Comparison of ENCODE assay signal across 1 cellular context in the genomic region with DNA sequence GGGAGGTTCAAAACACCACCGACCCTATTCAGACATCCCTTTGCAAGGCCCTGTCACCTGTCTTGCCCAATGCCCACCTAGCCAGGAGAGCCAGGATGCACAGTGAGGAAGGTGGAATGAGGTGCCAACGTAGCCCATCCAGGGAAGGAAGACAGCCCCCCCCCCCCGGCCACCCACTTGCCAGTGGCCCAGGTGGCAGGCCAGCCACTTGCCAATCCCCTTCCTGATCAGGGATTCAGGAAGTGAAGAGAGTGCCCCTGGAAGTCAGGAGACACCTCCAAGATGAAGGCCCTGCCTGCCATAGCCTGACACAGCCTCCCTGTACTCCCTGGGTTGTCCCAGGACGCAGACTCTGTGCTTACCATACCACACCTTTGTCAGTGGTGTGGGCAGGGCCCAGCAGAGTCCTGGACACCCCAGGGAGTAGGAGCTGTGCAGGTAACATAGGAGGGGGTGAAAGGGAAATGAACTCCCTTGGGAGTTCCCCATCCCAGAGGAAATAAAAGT.
TF ChIP-seq lines count a peak whose summit lies in the region.

No MANE protein-coding gene starts in this region.

TF ChIP-seq in K562, 482 proteins besides CTCF, POLR2A, EP300 and RAD21 (continued from another document and continues in another):
- TF ChIP-seq, protein P1, sequence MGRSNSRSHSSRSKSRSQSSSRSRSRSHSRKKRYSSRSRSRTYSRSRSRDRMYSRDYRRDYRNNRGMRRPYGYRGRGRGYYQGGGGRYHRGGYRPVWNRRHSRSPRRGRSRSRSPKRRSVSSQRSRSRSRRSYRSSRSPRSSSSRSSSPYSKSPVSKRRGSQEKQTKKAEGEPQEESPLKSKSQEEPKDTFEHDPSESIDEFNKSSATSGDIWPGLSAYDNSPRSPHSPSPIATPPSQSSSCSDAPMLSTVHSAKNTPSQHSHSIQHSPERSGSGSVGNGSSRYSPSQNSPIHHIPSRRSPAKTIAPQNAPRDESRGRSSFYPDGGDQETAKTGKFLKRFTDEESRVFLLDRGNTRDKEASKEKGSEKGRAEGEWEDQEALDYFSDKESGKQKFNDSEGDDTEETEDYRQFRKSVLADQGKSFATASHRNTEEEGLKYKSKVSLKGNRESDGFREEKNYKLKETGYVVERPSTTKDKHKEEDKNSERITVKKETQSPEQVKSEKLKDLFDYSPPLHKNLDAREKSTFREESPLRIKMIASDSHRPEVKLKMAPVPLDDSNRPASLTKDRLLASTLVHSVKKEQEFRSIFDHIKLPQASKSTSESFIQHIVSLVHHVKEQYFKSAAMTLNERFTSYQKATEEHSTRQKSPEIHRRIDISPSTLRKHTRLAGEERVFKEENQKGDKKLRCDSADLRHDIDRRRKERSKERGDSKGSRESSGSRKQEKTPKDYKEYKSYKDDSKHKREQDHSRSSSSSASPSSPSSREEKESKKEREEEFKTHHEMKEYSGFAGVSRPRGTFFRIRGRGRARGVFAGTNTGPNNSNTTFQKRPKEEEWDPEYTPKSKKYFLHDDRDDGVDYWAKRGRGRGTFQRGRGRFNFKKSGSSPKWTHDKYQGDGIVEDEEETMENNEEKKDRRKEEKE (IDR thresholded peaks at IDR 0.05; ENCODE audit: borderline replicate concordance in 1 of 2, control insufficient read depth in 1 of 2, low read depth in 2 of 2, low read length in 1 of 2), result no peak
- TF ChIP-seq ELF2 (CRISPR knock-in tag; IDR thresholded peaks at IDR 0.05), result peak; percentile 24; the same call in 1 of the 2 replicates
- TF ChIP-seq, protein P2, sequence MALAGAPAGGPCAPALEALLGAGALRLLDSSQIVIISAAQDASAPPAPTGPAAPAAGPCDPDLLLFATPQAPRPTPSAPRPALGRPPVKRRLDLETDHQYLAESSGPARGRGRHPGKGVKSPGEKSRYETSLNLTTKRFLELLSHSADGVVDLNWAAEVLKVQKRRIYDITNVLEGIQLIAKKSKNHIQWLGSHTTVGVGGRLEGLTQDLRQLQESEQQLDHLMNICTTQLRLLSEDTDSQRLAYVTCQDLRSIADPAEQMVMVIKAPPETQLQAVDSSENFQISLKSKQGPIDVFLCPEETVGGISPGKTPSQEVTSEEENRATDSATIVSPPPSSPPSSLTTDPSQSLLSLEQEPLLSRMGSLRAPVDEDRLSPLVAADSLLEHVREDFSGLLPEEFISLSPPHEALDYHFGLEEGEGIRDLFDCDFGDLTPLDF (CRISPR knock-in tag; IDR thresholded peaks at IDR 0.05), result 0 out of 2 replicates have a peak, but pooled peaks have one; percentile 4
- TF ChIP-seq ZNF75A (CRISPR knock-in tag; IDR thresholded peaks at IDR 0.05), result 0 out of 2 replicates have a peak, but pooled peaks have one; percentile 46
- TF ChIP-seq GATA2 (CRISPR knock-in tag; IDR thresholded peaks at IDR 0.05), result no peak
- TF ChIP-seq, protein P3, sequence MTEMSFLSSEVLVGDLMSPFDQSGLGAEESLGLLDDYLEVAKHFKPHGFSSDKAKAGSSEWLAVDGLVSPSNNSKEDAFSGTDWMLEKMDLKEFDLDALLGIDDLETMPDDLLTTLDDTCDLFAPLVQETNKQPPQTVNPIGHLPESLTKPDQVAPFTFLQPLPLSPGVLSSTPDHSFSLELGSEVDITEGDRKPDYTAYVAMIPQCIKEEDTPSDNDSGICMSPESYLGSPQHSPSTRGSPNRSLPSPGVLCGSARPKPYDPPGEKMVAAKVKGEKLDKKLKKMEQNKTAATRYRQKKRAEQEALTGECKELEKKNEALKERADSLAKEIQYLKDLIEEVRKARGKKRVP (CRISPR knock-in tag; IDR thresholded peaks at IDR 0.05), result 0 out of 2 replicates have a peak, but pooled peaks have one; percentile 61
- TF ChIP-seq ZNF197 (CRISPR knock-in tag; IDR thresholded peaks at IDR 0.05; ENCODE audit: low read depth), result 0 out of 2 replicates have a peak, but pooled peaks have one; percentile 47
- TF ChIP-seq, protein P4, sequence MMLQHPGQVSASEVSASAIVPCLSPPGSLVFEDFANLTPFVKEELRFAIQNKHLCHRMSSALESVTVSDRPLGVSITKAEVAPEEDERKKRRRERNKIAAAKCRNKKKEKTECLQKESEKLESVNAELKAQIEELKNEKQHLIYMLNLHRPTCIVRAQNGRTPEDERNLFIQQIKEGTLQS (IDR thresholded peaks at IDR 0.05), result no peak
- TF ChIP-seq, protein P4 (CRISPR knock-in tag; conservative IDR thresholded peaks at IDR 0.05), result 0 out of 2 replicates have a peak, but pooled peaks have one; percentile 39
- no peak for TF ChIP-seq HCFC1 (IDR thresholded peaks at IDR 0.05; ENCODE audit: low read depth, low read length)
- TF ChIP-seq, protein P5, sequence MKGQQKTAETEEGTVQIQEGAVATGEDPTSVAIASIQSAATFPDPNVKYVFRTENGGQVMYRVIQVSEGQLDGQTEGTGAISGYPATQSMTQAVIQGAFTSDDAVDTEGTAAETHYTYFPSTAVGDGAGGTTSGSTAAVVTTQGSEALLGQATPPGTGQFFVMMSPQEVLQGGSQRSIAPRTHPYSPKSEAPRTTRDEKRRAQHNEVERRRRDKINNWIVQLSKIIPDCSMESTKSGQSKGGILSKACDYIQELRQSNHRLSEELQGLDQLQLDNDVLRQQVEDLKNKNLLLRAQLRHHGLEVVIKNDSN (CRISPR knock-in tag; IDR thresholded peaks at IDR 0.05), result 0 out of 2 replicates have a peak, but pooled peaks have one; percentile 21
- TF ChIP-seq, protein P6, sequence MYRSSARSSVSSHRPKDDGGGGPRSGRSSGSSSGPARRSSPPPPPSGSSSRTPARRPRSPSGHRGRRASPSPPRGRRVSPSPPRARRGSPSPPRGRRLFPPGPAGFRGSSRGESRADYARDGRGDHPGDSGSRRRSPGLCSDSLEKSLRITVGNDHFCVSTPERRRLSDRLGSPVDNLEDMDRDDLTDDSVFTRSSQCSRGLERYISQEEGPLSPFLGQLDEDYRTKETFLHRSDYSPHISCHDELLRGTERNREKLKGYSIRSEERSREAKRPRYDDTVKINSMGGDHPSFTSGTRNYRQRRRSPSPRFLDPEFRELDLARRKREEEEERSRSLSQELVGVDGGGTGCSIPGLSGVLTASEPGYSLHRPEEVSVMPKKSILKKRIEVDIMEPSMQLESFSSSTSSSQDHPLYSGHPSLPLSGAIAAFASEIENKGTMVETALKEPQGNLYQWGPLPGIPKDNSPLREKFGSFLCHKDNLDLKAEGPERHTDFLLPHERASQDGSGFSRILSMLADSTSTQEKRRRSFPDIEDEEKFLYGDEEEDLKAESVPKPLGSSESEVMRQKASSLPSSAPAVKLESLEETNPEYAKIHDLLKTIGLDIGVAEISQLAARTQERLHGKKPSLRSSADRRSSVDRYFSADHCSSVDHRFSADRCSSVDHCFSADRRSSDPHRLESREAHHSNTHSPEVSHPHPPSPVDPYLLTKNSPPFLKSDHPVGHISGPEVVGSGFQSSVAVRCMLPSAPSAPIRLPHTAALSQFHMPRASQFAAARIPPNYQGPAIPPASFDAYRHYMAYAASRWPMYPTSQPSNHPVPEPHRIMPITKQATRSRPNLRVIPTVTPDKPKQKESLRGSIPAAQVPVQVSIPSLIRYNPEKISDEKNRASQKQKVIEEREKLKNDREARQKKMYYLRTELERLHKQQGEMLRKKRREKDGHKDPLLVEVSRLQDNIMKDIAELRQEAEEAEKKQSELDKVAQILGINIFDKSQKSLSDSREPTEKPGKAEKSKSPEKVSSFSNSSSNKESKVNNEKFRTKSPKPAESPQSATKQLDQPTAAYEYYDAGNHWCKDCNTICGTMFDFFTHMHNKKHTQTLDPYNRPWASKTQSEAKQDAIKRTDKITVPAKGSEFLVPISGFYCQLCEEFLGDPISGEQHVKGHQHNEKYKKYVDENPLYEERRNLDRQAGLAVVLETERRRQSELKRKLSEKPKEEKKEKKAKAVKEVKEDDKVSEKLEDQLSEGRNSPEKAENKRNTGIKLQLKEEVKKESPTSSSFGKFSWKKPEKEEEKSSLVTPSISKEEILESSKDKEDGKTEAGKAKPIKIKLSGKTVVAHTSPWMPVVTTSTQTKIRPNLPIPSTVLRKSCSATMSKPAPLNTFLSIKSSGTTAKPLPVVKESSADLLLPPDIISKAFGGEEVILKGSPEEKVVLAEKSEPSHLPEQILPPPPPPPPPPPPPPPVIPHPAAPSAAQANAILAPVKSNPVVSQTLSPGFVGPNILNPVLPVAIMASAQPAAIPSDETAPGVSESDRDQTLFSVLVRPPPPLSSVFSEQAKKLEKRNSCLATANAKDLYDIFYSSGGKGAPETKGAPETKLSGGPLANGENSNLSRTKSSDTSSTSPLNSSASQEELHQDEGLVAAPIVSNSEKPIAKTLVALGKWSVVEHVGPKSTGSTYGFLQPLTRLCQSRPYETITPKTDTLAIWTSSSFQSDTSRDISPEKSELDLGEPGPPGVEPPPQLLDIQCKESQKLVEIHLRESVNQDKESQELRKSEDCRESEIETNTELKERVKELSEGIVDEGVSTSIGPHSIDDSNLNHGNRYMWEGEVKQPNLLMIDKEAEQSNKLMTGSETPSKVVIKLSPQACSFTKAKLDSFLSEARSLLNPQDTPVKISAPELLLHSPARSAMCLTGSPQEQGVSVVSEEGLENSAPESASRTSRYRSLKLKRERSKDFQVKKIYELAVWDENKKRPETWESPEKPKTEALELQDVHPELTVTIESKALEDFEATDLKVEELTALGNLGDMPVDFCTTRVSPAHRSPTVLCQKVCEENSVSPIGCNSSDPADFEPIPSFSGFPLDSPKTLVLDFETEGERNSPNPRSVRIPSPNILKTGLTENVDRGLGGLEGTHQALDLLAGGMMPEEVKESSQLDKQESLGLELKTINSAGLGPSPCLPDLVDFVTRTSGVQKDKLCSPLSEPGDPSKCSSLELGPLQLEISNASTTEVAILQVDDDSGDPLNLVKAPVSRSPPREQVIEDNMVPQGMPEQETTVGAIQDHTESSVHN (IDR thresholded peaks at IDR 0.05; ENCODE audit: borderline replicate concordance in 1 of 2, low read depth in 1 of 2), result no peak
- no peak for TF ChIP-seq NR2C1 (IDR thresholded peaks at IDR 0.05)
- 0 out of 2 replicates have a peak, but pooled peaks have one; percentile 18 for TF ChIP-seq NR2C1 (tag; IDR thresholded peaks at IDR 0.05)
- TF ChIP-seq, protein P7, sequence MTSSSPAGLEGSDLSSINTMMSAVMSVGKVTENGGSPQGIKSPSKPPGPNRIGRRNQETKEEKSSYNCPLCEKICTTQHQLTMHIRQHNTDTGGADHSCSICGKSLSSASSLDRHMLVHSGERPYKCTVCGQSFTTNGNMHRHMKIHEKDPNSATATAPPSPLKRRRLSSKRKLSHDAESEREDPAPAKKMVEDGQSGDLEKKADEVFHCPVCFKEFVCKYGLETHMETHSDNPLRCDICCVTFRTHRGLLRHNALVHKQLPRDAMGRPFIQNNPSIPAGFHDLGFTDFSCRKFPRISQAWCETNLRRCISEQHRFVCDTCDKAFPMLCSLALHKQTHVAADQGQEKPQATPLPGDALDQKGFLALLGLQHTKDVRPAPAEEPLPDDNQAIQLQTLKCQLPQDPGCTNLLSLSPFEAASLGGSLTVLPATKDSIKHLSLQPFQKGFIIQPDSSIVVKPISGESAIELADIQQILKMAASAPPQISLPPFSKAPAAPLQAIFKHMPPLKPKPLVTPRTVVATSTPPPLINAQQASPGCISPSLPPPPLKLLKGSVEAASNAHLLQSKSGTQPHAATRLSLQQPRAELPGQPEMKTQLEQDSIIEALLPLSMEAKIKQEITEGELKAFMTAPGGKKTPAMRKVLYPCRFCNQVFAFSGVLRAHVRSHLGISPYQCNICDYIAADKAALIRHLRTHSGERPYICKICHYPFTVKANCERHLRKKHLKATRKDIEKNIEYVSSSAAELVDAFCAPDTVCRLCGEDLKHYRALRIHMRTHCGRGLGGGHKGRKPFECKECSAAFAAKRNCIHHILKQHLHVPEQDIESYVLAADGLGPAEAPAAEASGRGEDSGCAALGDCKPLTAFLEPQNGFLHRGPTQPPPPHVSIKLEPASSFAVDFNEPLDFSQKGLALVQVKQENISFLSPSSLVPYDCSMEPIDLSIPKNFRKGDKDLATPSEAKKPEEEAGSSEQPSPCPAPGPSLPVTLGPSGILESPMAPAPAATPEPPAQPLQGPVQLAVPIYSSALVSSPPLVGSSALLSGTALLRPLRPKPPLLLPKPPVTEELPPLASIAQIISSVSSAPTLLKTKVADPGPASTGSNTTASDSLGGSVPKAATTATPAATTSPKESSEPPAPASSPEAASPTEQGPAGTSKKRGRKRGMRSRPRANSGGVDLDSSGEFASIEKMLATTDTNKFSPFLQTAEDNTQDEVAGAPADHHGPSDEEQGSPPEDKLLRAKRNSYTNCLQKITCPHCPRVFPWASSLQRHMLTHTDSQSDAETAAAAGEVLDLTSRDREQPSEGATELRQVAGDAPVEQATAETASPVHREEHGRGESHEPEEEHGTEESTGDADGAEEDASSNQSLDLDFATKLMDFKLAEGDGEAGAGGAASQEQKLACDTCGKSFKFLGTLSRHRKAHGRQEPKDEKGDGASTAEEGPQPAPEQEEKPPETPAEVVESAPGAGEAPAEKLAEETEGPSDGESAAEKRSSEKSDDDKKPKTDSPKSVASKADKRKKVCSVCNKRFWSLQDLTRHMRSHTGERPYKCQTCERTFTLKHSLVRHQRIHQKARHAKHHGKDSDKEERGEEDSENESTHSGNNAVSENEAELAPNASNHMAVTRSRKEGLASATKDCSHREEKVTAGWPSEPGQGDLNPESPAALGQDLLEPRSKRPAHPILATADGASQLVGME (CRISPR knock-in tag; IDR thresholded peaks at IDR 0.05), result 0 out of 2 replicates have a peak, but pooled peaks have one; percentile 21
- no peak for TF ChIP-seq ZNF174 (CRISPR knock-in tag; IDR thresholded peaks at IDR 0.05)
- TF ChIP-seq, protein P8, sequence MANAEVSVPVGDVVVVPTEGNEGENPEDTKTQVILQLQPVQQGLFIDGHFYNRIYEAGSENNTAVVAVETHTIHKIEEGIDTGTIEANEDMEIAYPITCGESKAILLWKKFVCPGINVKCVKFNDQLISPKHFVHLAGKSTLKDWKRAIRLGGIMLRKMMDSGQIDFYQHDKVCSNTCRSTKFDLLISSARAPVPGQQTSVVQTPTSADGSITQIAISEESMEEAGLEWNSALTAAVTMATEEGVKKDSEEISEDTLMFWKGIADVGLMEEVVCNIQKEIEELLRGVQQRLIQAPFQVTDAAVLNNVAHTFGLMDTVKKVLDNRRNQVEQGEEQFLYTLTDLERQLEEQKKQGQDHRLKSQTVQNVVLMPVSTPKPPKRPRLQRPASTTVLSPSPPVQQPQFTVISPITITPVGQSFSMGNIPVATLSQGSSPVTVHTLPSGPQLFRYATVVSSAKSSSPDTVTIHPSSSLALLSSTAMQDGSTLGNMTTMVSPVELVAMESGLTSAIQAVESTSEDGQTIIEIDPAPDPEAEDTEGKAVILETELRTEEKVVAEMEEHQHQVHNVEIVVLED (CRISPR knock-in tag; IDR thresholded peaks at IDR 0.05), result 0 out of 2 replicates have a peak, but pooled peaks have one; percentile 6
- no peak for TF ChIP-seq NR2F6 (CRISPR knock-in tag; IDR thresholded peaks at IDR 0.05)
- no peak for TF ChIP-seq ZBTB8A (IDR thresholded peaks at IDR 0.05; ENCODE audit: partially characterized antibody)
- no peak for TF ChIP-seq NFE2L1 (tag; IDR thresholded peaks at IDR 0.05; ENCODE audit: borderline replicate concordance, low read depth)
- TF ChIP-seq, protein P9, sequence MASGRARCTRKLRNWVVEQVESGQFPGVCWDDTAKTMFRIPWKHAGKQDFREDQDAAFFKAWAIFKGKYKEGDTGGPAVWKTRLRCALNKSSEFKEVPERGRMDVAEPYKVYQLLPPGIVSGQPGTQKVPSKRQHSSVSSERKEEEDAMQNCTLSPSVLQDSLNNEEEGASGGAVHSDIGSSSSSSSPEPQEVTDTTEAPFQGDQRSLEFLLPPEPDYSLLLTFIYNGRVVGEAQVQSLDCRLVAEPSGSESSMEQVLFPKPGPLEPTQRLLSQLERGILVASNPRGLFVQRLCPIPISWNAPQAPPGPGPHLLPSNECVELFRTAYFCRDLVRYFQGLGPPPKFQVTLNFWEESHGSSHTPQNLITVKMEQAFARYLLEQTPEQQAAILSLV (tag; IDR thresholded peaks at IDR 0.05), result peak; percentile 24; the same call in 1 of the 2 replicates
- peak; percentile 52; the same call in 1 of the 2 replicates for TF ChIP-seq ZNF79 (CRISPR knock-in tag; IDR thresholded peaks at IDR 0.05; ENCODE audit: low read depth)
- no peak for TF ChIP-seq ZNF586 (CRISPR knock-in tag; conservative IDR thresholded peaks at IDR 0.05)
- no peak for TF ChIP-seq MTA1 (IDR thresholded peaks at IDR 0.05; ENCODE audit: borderline replicate concordance)
- no peak for TF ChIP-seq TRIM24 (IDR thresholded peaks at IDR 0.05)
